Comparison of ENCODE assay signal across 8 cellular contexts in genomic region chr11:67267188-67268035, GRCh38. TPM values are rescaled to one million over a fixed set of nuclear protein-coding genes. Genes with fewer than 3 reads are reported as not detected.
DNase-seq lines count a peak whose midpoint lies in the region; ATAC-seq and TF ChIP-seq lines count a peak whose summit lies in the region.

No MANE protein-coding gene starts in this region.

- no peaks in the 10 kb centered on the region for H3K4me1 ChIP-seq in endocrine pancreas (ENCODE audit: control insufficient read depth, insufficient read depth, low read length)

- peaks cover 66 to 82% of the 10 kb centered on the region in 2 donors for H3K4me1 Mint-ChIP-seq in natural killer cell

- no peak for TF ChIP-seq CTCF in natural killer cell (IDR thresholded peaks at IDR 0.05)

- H3K36me3 ChIP-seq in SK-N-MC (ENCODE audit: insufficient read depth, low read length) (peaks cover 5% of the 10 kb centered on the region; the same call in 1 of the 2 replicates), endocrine pancreas (ENCODE audit: control insufficient read depth, insufficient read depth, low read length) (no peaks in the 10 kb centered on the region)

- peak overlapping the region; percentile 97 for H3K4me3 Mint-ChIP-seq in natural killer cell

- H3K4me3 ChIP-seq in SK-N-MC = peak overlapping the region; percentile 89
- peak overlapping the region; percentile 54 for H3K4me3 ChIP-seq in endocrine pancreas (ENCODE audit: control insufficient read depth, insufficient read depth, low read length)

- H3K9ac ChIP-seq in SK-N-MC (ENCODE audit: insufficient read length) (peak overlapping the region; percentile 88), endocrine pancreas (ENCODE audit: control insufficient read depth, insufficient read depth, low read length) (peak overlapping the region; percentile 84)

- peak in 2 of 3 experiments; percentile 37 to 40 for DNase-seq in NCI-H1417 (lab: John Stamatoyannopoulos, UW)
- DNase-seq in NCI-H1417 treated with DMSO at 0.1 percent for 48 hours (lab: John Stamatoyannopoulos, UW) = no peak
- no peak for DNase-seq in SK-N-MC (ENCODE audit: low read depth, low spot score)
- DNase-seq in natural killer cell = peak; percentile 49
- no peak for DNase-seq in GOT3 (lab: John Stamatoyannopoulos, UW)

- intact Hi-C loops in natural killer cell (cut with micrococcal nuclease) = loop anchor here (1.0 to 5.0 kb wide), 6 partner anchors 10 to 240 kb away; partner anchors contain the start of genes CDK2AP2, CLCF1 and PITPNM1

- peak overlapping the region; percentile 50 for H3K27ac ChIP-seq in SK-N-MC

- no peaks in the 10 kb centered on the region for H3K27me3 Mint-ChIP-seq in natural killer cell (ENCODE audit: low read depth in 2 of 2)

- peak overlapping the region; percentile 96 to 97 for H3K27ac Mint-ChIP-seq in natural killer cell

- H3K36me3 Mint-ChIP-seq in natural killer cell = no peaks in the 10 kb centered on the region

- ATAC-seq in natural killer cell (peak; percentile 2 to 5 (median 3)), GM21619 (IDR thresholded peaks at IDR 0.05; ENCODE audit: unreplicated experiment) (no peak), HG03469 (IDR thresholded peaks at IDR 0.05; ENCODE audit: unreplicated experiment) (no peak)

- no peaks in the 10 kb centered on the region for H3K9me3 Mint-ChIP-seq in natural killer cell

- no peaks in the 10 kb centered on the region for H3K9me3 ChIP-seq in SK-N-MC (ENCODE audit: low read depth, low read length)
- no peaks in the 10 kb centered on the region for H3K9me3 ChIP-seq in endocrine pancreas (ENCODE audit: control insufficient read depth, low read length)

- H3K27me3 ChIP-seq in endocrine pancreas (ENCODE audit: control insufficient read depth, insufficient read depth, low read length) = no peaks in the 10 kb centered on the region

RNA-seq across cellular contexts. Expression of gene GRK2, which starts 1.1 kb away (rescaled TPM):
- 100 to 1,000 TPM; 390 to 482 (median 441) TPM for total RNA-seq in natural killer cell

RNA-seq across cellular contexts. Expression of gene ANKRD13D, which starts 21.7 kb away (rescaled TPM):
- total RNA-seq in natural killer cell = 100 to 1,000 TPM; 212 to 316 (median 231) TPM

RNA-seq across cellular contexts. Expression of gene SSH3, which starts 35.9 kb away (rescaled TPM):
- total RNA-seq in natural killer cell = 10 to 100 TPM; 34.3 to 42.7 (median 38.1) TPM

Comparison
In these comparisons a context has a peak if more than half of its experiments do, and no peak if none do; other contexts are left out.
1. DNase-seq: peak in NCI-H1417 (2 of 3) and natural killer cell (single experiment); none in NCI-H1417 treated with DMSO at 0.1 percent for 48 hours (single experiment), SK-N-MC (single experiment) and GOT3 (single experiment).
2. ATAC-seq: peak in natural killer cell (3 of 3); none in GM21619 (single experiment) and HG03469 (single experiment).